8 cellular contexts compared by ENCODE assay signal in the genomic region with DNA sequence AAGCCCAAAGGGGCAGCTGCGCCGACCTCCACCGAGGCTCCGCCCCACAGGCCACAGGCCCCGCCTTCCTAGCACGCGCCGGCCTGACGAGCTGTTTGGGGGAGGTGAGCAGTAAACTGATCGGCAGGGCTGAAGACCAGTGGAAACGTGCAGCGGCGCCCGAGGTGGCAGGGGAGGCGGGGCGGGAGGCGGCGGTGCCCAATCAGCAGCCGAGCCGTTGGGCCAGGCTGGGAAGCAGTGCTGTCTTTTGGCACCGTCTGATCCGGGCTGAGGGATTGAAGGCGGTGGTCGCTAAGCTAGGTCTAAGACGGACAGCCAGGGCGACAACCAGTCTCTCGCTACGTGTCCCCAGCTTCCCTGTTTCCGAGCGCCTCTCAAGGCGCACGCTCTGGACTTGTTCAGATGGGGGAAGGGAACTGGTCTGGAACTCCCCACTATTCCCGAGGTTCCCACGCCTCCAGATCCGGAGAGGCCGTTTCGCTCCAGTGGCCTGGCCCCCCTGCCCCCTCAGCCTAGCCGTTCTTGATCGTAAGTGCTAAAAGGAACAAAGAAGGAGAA. TPM values are rescaled to one million over a fixed set of nuclear protein-coding genes. Genes with fewer than 3 reads are reported as not detected.
DNase-seq lines count a peak whose midpoint lies in the region; ATAC-seq and TF ChIP-seq lines count a peak whose summit lies in the region.

A gene with protein sequence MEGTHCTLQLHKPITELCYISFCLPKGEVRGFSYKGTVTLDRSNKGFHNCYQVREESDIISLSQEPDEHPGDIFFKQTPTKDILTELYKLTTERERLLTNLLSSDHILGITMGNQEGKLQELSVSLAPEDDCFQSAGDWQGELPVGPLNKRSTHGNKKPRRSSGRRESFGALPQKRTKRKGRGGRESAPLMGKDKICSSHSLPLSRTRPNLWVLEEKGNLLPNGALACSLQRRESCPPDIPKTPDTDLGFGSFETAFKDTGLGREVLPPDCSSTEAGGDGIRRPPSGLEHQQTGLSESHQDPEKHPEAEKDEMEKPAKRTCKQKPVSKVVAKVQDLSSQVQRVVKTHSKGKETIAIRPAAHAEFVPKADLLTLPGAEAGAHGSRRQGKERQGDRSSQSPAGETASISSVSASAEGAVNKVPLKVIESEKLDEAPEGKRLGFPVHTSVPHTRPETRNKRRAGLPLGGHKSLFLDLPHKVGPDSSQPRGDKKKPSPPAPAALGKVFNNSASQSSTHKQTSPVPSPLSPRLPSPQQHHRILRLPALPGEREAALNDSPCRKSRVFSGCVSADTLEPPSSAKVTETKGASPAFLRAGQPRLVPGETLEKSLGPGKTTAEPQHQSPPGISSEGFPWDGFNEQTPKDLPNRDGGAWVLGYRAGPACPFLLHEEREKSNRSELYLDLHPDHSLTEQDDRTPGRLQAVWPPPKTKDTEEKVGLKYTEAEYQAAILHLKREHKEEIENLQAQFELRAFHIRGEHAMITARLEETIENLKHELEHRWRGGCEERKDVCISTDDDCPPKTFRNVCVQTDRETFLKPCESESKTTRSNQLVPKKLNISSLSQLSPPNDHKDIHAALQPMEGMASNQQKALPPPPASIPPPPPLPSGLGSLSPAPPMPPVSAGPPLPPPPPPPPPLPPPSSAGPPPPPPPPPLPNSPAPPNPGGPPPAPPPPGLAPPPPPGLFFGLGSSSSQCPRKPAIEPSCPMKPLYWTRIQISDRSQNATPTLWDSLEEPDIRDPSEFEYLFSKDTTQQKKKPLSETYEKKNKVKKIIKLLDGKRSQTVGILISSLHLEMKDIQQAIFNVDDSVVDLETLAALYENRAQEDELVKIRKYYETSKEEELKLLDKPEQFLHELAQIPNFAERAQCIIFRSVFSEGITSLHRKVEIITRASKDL (N-terminal part only) (minus strand): TSS at position 11 of the 558 bp plus-strand sequence. CDS start 39,800 bp downstream, outside the sequence.

- H3K9ac ChIP-seq in HUES48 (ENCODE audit: low read depth, low read length), result no peak within 1 kb of the TSS; the same call in 1 of the 2 replicates
- H3K9ac ChIP-seq in neural cell (ENCODE audit: low read length), result peak within 1 kb of the TSS; percentile 55

- no peaks in the 10 kb centered on the region for H3K36me3 Mint-ChIP-seq in activated naive CD4-positive, alpha-beta T cell treated with anti-CD3 and anti-CD28 coated beads for 36 hours (ENCODE audit: low read depth)

- TF ChIP-seq CTCF in neural cell (IDR thresholded peaks at IDR 0.05; ENCODE audit: poor library complexity, severe bottlenecking), result no peak

- TF ChIP-seq RAD21 in neural cell (conservative IDR thresholded peaks at IDR 0.05), result no peak

- intact Hi-C loops in activated naive CD4-positive, alpha-beta T cell treated with anti-CD3 and anti-CD28 coated beads for 36 hours (cut with micrococcal nuclease), result loop anchor here (5.0 kb wide), 2 partner anchors 33 to 1143 kb away; partner anchors contain the start of gene SLC12A6

- DNase-seq in COLO668 (lab: John Stamatoyannopoulos, UW; ENCODE audit: unreplicated experiment) (peak; percentile 96), SHP77 treated with DMSO at 0.1 percent for 48 hours (lab: John Stamatoyannopoulos, UW) (peak; percentile 27), foreskin melanocyte (peak; percentile 86)
- DNase-seq in activated naive CD4-positive, alpha-beta T cell treated with anti-CD3 and anti-CD28 coated beads for 36 hours, result peak; percentile 91
- DNase-seq in stimulated activated naive CD4-positive, alpha-beta T cell (lab: John Stamatoyannopoulos, UW), result peak; percentile 49 to 92 (median 83)

- peaks cover 9% of the 10 kb centered on the region for H3K4me1 ChIP-seq in HUES48 (ENCODE audit: control insufficient read depth, insufficient read depth, low read length)

- peak within 1 kb of the TSS; percentile 63 for H3K4me3 ChIP-seq in HUES48 (ENCODE audit: low read depth, low read length)
- peak within 1 kb of the TSS; percentile 71 for H3K4me3 ChIP-seq in neural cell (ENCODE audit: low read length)

- H3K9me3 Mint-ChIP-seq in activated naive CD4-positive, alpha-beta T cell treated with anti-CD3 and anti-CD28 coated beads for 36 hours, result no peaks in the 10 kb centered on the region

- ATAC-seq in GM21423 (IDR thresholded peaks at IDR 0.05; ENCODE audit: unreplicated experiment), result peak; percentile 99

- H3K27ac ChIP-seq in HUES48 (ENCODE audit: low read depth, low read length) (peak within 1 kb of the TSS; percentile 8), neural cell (ENCODE audit: low read length) (peak within 1 kb of the TSS; percentile 5)

- no peaks in the 10 kb centered on the region for H3K36me3 ChIP-seq in HUES48 (ENCODE audit: control insufficient read depth, insufficient read depth, low read length)
- H3K36me3 ChIP-seq in neural cell (ENCODE audit: insufficient read depth, low read length), result no peaks in the 10 kb centered on the region

- TF ChIP-seq EP300 in neural cell (conservative IDR thresholded peaks at IDR 0.05; ENCODE audit: poor library complexity, severe bottlenecking), result no peak

- peak within 1 kb of the TSS; percentile 63 for H3K4me3 Mint-ChIP-seq in activated naive CD4-positive, alpha-beta T cell treated with anti-CD3 and anti-CD28 coated beads for 36 hours

- CTCF ChIA-PET in activated naive CD4-positive, alpha-beta T cell treated with anti-CD3 and anti-CD28 coated beads for 36 hours (lab: Charles Lee), result interaction anchor here (0.9 kb wide), 1 partner anchor 10 kb away, joined by 3 read pairs; no protein-coding TSS in a partner anchor

- H3K79me2 ChIP-seq in neural cell (replicated peaks; ENCODE audit: insufficient read depth, low read length), result no peaks in the 10 kb centered on the region

- peak within 1 kb of the TSS; percentile 24 for H2AFZ ChIP-seq in neural cell (ENCODE audit: low read depth, low read length)

- H3K27me3 Mint-ChIP-seq in activated naive CD4-positive, alpha-beta T cell treated with anti-CD3 and anti-CD28 coated beads for 36 hours (ENCODE audit: low read depth), result peaks cover 17% of the 10 kb centered on the region

- H3F3A ChIP-seq in neural cell (ENCODE audit: insufficient read depth, low read length, poor library complexity, severe bottlenecking), result no peaks in the 10 kb centered on the region

- H3K9me2 ChIP-seq in neural cell (ENCODE audit: insufficient read depth, low read length), result no peaks in the 10 kb centered on the region

- peak within 1 kb of the TSS; percentile 38 for H3K4me2 ChIP-seq in neural cell (ENCODE audit: low read length)

- no peak within 1 kb of the TSS for H3K27ac Mint-ChIP-seq in activated naive CD4-positive, alpha-beta T cell treated with anti-CD3 and anti-CD28 coated beads for 36 hours

- no peaks in the 10 kb centered on the region for H4K20me1 ChIP-seq in neural cell (ENCODE audit: insufficient read depth)

- no peaks in the 10 kb centered on the region for H3K27me3 ChIP-seq in HUES48 (ENCODE audit: control insufficient read depth, insufficient read depth, low read length)
- no peaks in the 10 kb centered on the region for H3K27me3 ChIP-seq in neural cell (ENCODE audit: insufficient read depth, low read depth, low read length)

- H3K4me1 Mint-ChIP-seq in activated naive CD4-positive, alpha-beta T cell treated with anti-CD3 and anti-CD28 coated beads for 36 hours (ENCODE audit: low read depth), result peaks cover 21% of the 10 kb centered on the region

- H3K9me3 ChIP-seq in HUES48 (ENCODE audit: control insufficient read depth, insufficient read depth, low read length) (no peaks in the 10 kb centered on the region), neural cell (ENCODE audit: low read length) (no peaks in the 10 kb centered on the region)

TF ChIP-seq in neural cell, 6 proteins besides CTCF, POLR2A, EP300 and RAD21:
- no peak for TF ChIP-seq EZH2 (IDR thresholded peaks at IDR 0.05; ENCODE audit: borderline replicate concordance, insufficient read depth, low read length, poor library complexity, severe bottlenecking)
- peak; percentile 28 for TF ChIP-seq TAF1 (IDR thresholded peaks at IDR 0.05; ENCODE audit: low read depth)
TF ChIP-seq in neural cell: peak in this region for 1.

RNA-seq across cellular contexts. Expression of the gene that starts here (rescaled TPM):
- under 1 TPM; 0.02 to 0.12 TPM for total RNA-seq in activated naive CD4-positive, alpha-beta T cell treated with anti-CD3 and anti-CD28 coated beads for 36 hours
- polyA plus RNA-seq in neural cell, result 0.26 and 0.40 TPM in 2 replicates
- polyA minus RNA-seq in neural cell, result 2.2 and 3.5 TPM in 2 replicates

Comparison
In these comparisons a context has a peak if more than half of its experiments do, and no peak if none do; other contexts are left out.
1. Peak in every context shown above with its lines: DNase-seq, ATAC-seq, H3K4me3 ChIP-seq and H3K27ac ChIP-seq.
2. Peak in DNase-seq in activated naive CD4-positive, alpha-beta T cell treated with anti-CD3 and anti-CD28 coated beads for 36 hours; RNA of the gene not detected or under 1 TPM.
3. DNase-seq: peak in every context shown above with its lines; median percentile 96 in COLO668; 91 in activated naive CD4-positive, alpha-beta T cell treated with anti-CD3 and anti-CD28 coated beads for 36 hours; 86 in foreskin melanocyte; 83 in stimulated activated naive CD4-positive, alpha-beta T cell; 27 in SHP77 treated with DMSO at 0.1 percent for 48 hours.